9 cellular contexts compared by ENCODE assay signal in genomic region chr9:93061791-93062299, GRCh38. TPM values are rescaled to one million over a fixed set of nuclear protein-coding genes. Genes with fewer than 3 reads are reported as not detected.
A peak's percentile ranks its signal among the peaks of the same experiment; 100 is the strongest.
DNase-seq lines count a peak whose midpoint lies in the region; ATAC-seq and TF ChIP-seq lines count a peak whose summit lies in the region.
"Had no signal": no experiment of that assay in that cellular context is flagged by ENCODE, and none has a peak within 500 bp of the region (broad histone marks: within the 10 kb centered on the region; RNA-seq: fewer than 3 reads in every experiment).

No MANE protein-coding gene starts in this region.

- H3K4me1 ChIP-seq in thymus (ENCODE audit: control insufficient read depth, insufficient read depth, low read length): peaks cover 66% of the 10 kb centered on the region
- peaks cover 16 to 31% (median 27%) of the 10 kb centered on the region in 4 donors for H3K4me1 ChIP-seq in esophagus muscularis mucosa

- H3K4me3 ChIP-seq in thymus (ENCODE audit: low read length) (no peak overlapping the region), esophagus muscularis mucosa (no peak overlapping the region)
- H3K4me3 ChIP-seq: left lung had no signal

- peak; percentile 74 for DNase-seq in activated effector memory CD4-positive, alpha-beta T cell treated with anti-CD3 and anti-CD28 coated beads, Interleukin-2, amount 50 U/mL, for 16 hours
- no peak for DNase-seq in activated effector memory CD4-positive, alpha-beta T cell treated with Interleukin-2 at 50 U/mL for 16 hours
- DNase-seq in activated naive CD8-positive, alpha-beta T cell treated with anti-CD3 and anti-CD28 coated beads for 36 hours: peak; percentile 48
- DNase-seq in dedifferentiated amniotic fluid mesenchymal stem cell (ENCODE audit: extremely low spot score): no peak
- no peak for DNase-seq in esophagus muscularis mucosa (ENCODE audit: extremely low spot score)
- no peak for DNase-seq in dermis blood vessel endothelial cell

- 23% methylated on average over 16 of the region's 16 CpGs for WGBS in thymus
- WGBS in esophagus muscularis mucosa: 83% methylated on average over 10 of the region's 16 CpGs

- H3K9me3 Mint-ChIP-seq in activated naive CD8-positive, alpha-beta T cell treated with anti-CD3 and anti-CD28 coated beads for 36 hours: no peaks in the 10 kb centered on the region

- H3K36me3 ChIP-seq in thymus (ENCODE audit: control insufficient read depth, insufficient read depth): no peaks in the 10 kb centered on the region
- no peaks in the 10 kb centered on the region for H3K36me3 ChIP-seq in esophagus muscularis mucosa
- H3K36me3 ChIP-seq: left lung had no signal

- H3K36me3 Mint-ChIP-seq in activated naive CD8-positive, alpha-beta T cell treated with anti-CD3 and anti-CD28 coated beads for 36 hours: peaks cover 27% of the 10 kb centered on the region

- H3K4me3 Mint-ChIP-seq in activated naive CD8-positive, alpha-beta T cell treated with anti-CD3 and anti-CD28 coated beads for 36 hours: peak overlapping the region; percentile 89

- no peak for TF ChIP-seq CTCF in esophagus muscularis mucosa (IDR thresholded peaks at IDR 0.05)

- peak overlapping the region; percentile 95 for H3K27ac Mint-ChIP-seq in activated naive CD8-positive, alpha-beta T cell treated with anti-CD3 and anti-CD28 coated beads for 36 hours

- H3K9me3 ChIP-seq in thymus (ENCODE audit: control insufficient read depth): peaks cover 2% of the 10 kb centered on the region
- H3K9me3 ChIP-seq in esophagus muscularis mucosa: no peaks in the 10 kb centered on the region
- H3K9me3 ChIP-seq: left lung had no signal

- no peak for TF ChIP-seq EP300 in esophagus muscularis mucosa (IDR thresholded peaks at IDR 0.05)

- TF ChIP-seq POLR2A in esophagus muscularis mucosa (IDR thresholded peaks at IDR 0.05; ENCODE audit: low read depth): no peak

- H3K27me3 ChIP-seq in thymus (ENCODE audit: control insufficient read depth, insufficient read depth): no peaks in the 10 kb centered on the region
- peaks cover 0 to 21% (median 0%) of the 10 kb centered on the region in 4 donors for H3K27me3 ChIP-seq in esophagus muscularis mucosa
- H3K27me3 ChIP-seq: left lung had no signal

- peak overlapping the region; percentile 96 for H3K27ac ChIP-seq in thymus (ENCODE audit: low read depth)
- H3K27ac ChIP-seq in esophagus muscularis mucosa (replicated peaks in 1 of 4): no peak overlapping the region
- H3K27ac ChIP-seq: left lung had no signal

- intact Hi-C loops in esophagus muscularis mucosa (cut with DNase I): no loop called here

- ATAC-seq in HG03432 (IDR thresholded peaks at IDR 0.05; ENCODE audit: unreplicated experiment): peak; percentile 32
- ATAC-seq: left lung had no signal

- H3K27me3 Mint-ChIP-seq in activated naive CD8-positive, alpha-beta T cell treated with anti-CD3 and anti-CD28 coated beads for 36 hours: no peaks in the 10 kb centered on the region

- H3K4me1 Mint-ChIP-seq in activated naive CD8-positive, alpha-beta T cell treated with anti-CD3 and anti-CD28 coated beads for 36 hours: peaks cover 67% of the 10 kb centered on the region

RNA-seq across cellular contexts. Expression of gene SUSD3, which starts 3.3 kb away (rescaled TPM):
- total RNA-seq in activated naive CD8-positive, alpha-beta T cell treated with anti-CD3 and anti-CD28 coated beads for 36 hours: 10 to 100 TPM; 27.1 to 28.8 TPM
- polyA plus RNA-seq in thymus: 31.0 TPM
- 1 to 10 TPM in 3 of 4 donors, under 1 TPM in 1; 0.83 to 3.3 (median 1.4) TPM for total RNA-seq in esophagus muscularis mucosa
- not detected in 2 replicates for total RNA-seq in dermis blood vessel endothelial cell

RNA-seq across cellular contexts. Expression of gene CARD19, which starts 34.2 kb away (rescaled TPM):
- 10 to 100 TPM; 36.5 to 38.6 TPM for total RNA-seq in activated naive CD8-positive, alpha-beta T cell treated with anti-CD3 and anti-CD28 coated beads for 36 hours
- polyA plus RNA-seq in thymus: 24.8 TPM
- 10 to 100 TPM; 54.0 to 83.6 (median 78.1) TPM for total RNA-seq in esophagus muscularis mucosa
- total RNA-seq in dermis blood vessel endothelial cell: 70.2 and 74.4 TPM in 2 replicates

Comparison
In these comparisons a context has a peak if more than half of its experiments do, and no peak if none do; other contexts are left out.
1. DNase-seq: peak in activated effector memory CD4-positive, alpha-beta T cell treated with anti-CD3 and anti-CD28 coated beads, Interleukin-2, amount 50 U/mL, for 16 hours (single experiment) and activated naive CD8-positive, alpha-beta T cell treated with anti-CD3 and anti-CD28 coated beads for 36 hours (single experiment); none in activated effector memory CD4-positive, alpha-beta T cell treated with Interleukin-2 at 50 U/mL for 16 hours (single experiment), dedifferentiated amniotic fluid mesenchymal stem cell (single experiment), esophagus muscularis mucosa (single experiment) and dermis blood vessel endothelial cell (single experiment).
2. RNA of gene SUSD3, which starts 3.3 kb away (total RNA-seq): 27.1 to 28.8 TPM in activated naive CD8-positive, alpha-beta T cell treated with anti-CD3 and anti-CD28 coated beads for 36 hours; 0.83 to 3.3 TPM in esophagus muscularis mucosa and not detected in dermis blood vessel endothelial cell; every median in the first group is over 4 times any median in the second.